ENCODE assay signal across 16 cellular contexts in genomic region chr14:93891756-93892504, GRCh38. TPM values are rescaled to one million over a fixed set of nuclear protein-coding genes. Genes with fewer than 3 reads are reported as not detected.
DNase-seq lines count a peak whose midpoint lies in the region; ATAC-seq and TF ChIP-seq lines count a peak whose summit lies in the region.
"Had no signal": no experiment of that assay in that cellular context is flagged by ENCODE, and none has a peak within 500 bp of the region (broad histone marks: within the 10 kb centered on the region; RNA-seq: fewer than 3 reads in every experiment).

No MANE protein-coding gene starts in this region.

- no peak for TF ChIP-seq CTCF in foreskin keratinocyte (conservative IDR thresholded peaks at IDR 0.05)
- no peak for TF ChIP-seq CTCF in omental fat pad (IDR thresholded peaks at IDR 0.05)

- H3K27ac ChIP-seq in foreskin keratinocyte, result no peak overlapping the region
- H3K27ac ChIP-seq: SK-N-MC had no signal

- H3K27ac Mint-ChIP-seq in activated naive CD4-positive, alpha-beta T cell treated with anti-CD3 and anti-CD28 coated beads, Interleukin-2, amount 10 ng/mL, durations not matched to agents 7 days and 5 days, result peak overlapping the region; percentile 25
- H3K27ac Mint-ChIP-seq: CD14-positive monocyte, T-cell had no signal

- H3K4me1 ChIP-seq in foreskin keratinocyte, result no peaks in the 10 kb centered on the region

- CTCF ChIA-PET in activated naive CD4-positive, alpha-beta T cell treated with anti-CD3 and anti-CD28 coated beads, Interleukin-2, amount 10 ng/mL, durations not matched to agents 7 days and 5 days (lab: Charles Lee), result no interaction called here

- H3K4me3 Mint-ChIP-seq in activated naive CD4-positive, alpha-beta T cell treated with anti-CD3 and anti-CD28 coated beads, Interleukin-2, amount 10 ng/mL, durations not matched to agents 7 days and 5 days, result no peak overlapping the region
- H3K4me3 Mint-ChIP-seq: CD14-positive monocyte, T-cell had no signal

- no peaks in the 10 kb centered on the region for H3K9me3 Mint-ChIP-seq in activated naive CD4-positive, alpha-beta T cell treated with anti-CD3 and anti-CD28 coated beads, Interleukin-2, amount 10 ng/mL, durations not matched to agents 7 days and 5 days
- H3K9me3 Mint-ChIP-seq: T-cell had no signal

- ATAC-seq in foreskin keratinocyte (peak; percentile 64), omental fat pad (ENCODE audit: low FRiP score) (peak; percentile 45)
- ATAC-seq: T-cell had no signal

- no peaks in the 10 kb centered on the region for H3K9me3 ChIP-seq in MG63
- H3K9me3 ChIP-seq: HAP-1 had no signal

- H3K4me1 Mint-ChIP-seq in activated naive CD4-positive, alpha-beta T cell treated with anti-CD3 and anti-CD28 coated beads, Interleukin-2, amount 10 ng/mL, durations not matched to agents 7 days and 5 days, result no peaks in the 10 kb centered on the region
- H3K4me1 Mint-ChIP-seq: CD14-positive monocyte, T-cell had no signal

- no peaks in the 10 kb centered on the region for H3K36me3 Mint-ChIP-seq in activated naive CD4-positive, alpha-beta T cell treated with anti-CD3 and anti-CD28 coated beads, Interleukin-2, amount 10 ng/mL, durations not matched to agents 7 days and 5 days
- H3K36me3 Mint-ChIP-seq: CD14-positive monocyte, T-cell had no signal

- DNase-seq in activated naive CD4-positive, alpha-beta T cell treated with anti-CD3 and anti-CD28 coated beads, Interleukin-2, amount 10 ng/mL, durations not matched to agents 7 days and 5 days, result no peak
- DNase-seq in activated naive CD4-positive, alpha-beta T cell (lab: John Stamatoyannopoulos, UW), result no peak
- DNase-seq in NCI-H2171 treated with DMSO at 0.1 percent for 48 hours (lab: John Stamatoyannopoulos, UW) (peak; percentile 60), foreskin keratinocyte (peak; percentile 19 to 46), omental fat pad (ENCODE audit: low spot score) (no peak), RKO (ENCODE audit: low spot score) (no peak), MG63 (no peak), NCI-H2081 treated with DMSO at 0.1 percent for 48 hours (lab: John Stamatoyannopoulos, UW) (no peak)
- DNase-seq: DND-41, IMR-90, T-cell had no signal

- H3K4me3 ChIP-seq in MG63, result no peak overlapping the region
- H3K4me3 ChIP-seq: HAP-1, SK-N-MC had no signal

- peaks cover 48% of the 10 kb centered on the region for H3K27me3 Mint-ChIP-seq in activated naive CD4-positive, alpha-beta T cell treated with anti-CD3 and anti-CD28 coated beads, Interleukin-2, amount 10 ng/mL, durations not matched to agents 7 days and 5 days

- H3K27me3 ChIP-seq in foreskin keratinocyte (peaks cover 17% of the 10 kb centered on the region), MG63 (no peaks in the 10 kb centered on the region)

- no peaks in the 10 kb centered on the region for H3K36me3 ChIP-seq in MG63
- H3K36me3 ChIP-seq: HAP-1 had no signal

RNA-seq across cellular contexts. Expression of gene FAM181A, which starts 35.2 kb away (rescaled TPM):
- total RNA-seq in foreskin keratinocyte (not detected in 2 replicates), omental fat pad (not detected)
- polyA plus RNA-seq in foreskin keratinocyte, result not detected in 2 replicates
- not detected in 2 replicates for total RNA-seq in MG63 (2014; rRNA removed; shearing (Covaris generic); ENCODE audit: low replicate concordance)
- total RNA-seq: IMR-90, LHCN-M2, OCI-LY7, T-cell had no signal
- polyA plus RNA-seq: CD14-positive monocyte, IMR-90 had no signal

Comparison
In these comparisons a context has a peak if more than half of its experiments do, and no peak if none do; other contexts are left out.
1. DNase-seq: peak in NCI-H2171 treated with DMSO at 0.1 percent for 48 hours (single experiment) and foreskin keratinocyte (2 of 2); none in activated naive CD4-positive, alpha-beta T cell treated with anti-CD3 and anti-CD28 coated beads, Interleukin-2, amount 10 ng/mL, durations not matched to agents 7 days and 5 days (single experiment), activated naive CD4-positive, alpha-beta T cell (0 of 4), omental fat pad (single experiment), RKO (single experiment), MG63 (single experiment) and NCI-H2081 treated with DMSO at 0.1 percent for 48 hours (single experiment).